2 cellular contexts compared by ENCODE assay signal in genomic region chr4:94508841-94509240, GRCh38.
TF ChIP-seq lines count a peak whose summit lies in the region.

No MANE protein-coding gene starts in this region.

TF ChIP-seq in A549, 52 proteins besides CTCF, POLR2A, EP300 and RAD21:
- no peak for TF ChIP-seq USF2 (IDR thresholded peaks at IDR 0.05)
- no peak for TF ChIP-seq PHF8 (IDR thresholded peaks at IDR 0.05; ENCODE audit: borderline replicate concordance, low read depth)
- no peak for TF ChIP-seq CHD2 (IDR thresholded peaks at IDR 0.05; ENCODE audit: low read length, partially characterized antibody)
- no peak for TF ChIP-seq ELK1 (IDR thresholded peaks at IDR 0.05; ENCODE audit: low read depth, low read length)
- no peak for TF ChIP-seq SMC3 (IDR thresholded peaks at IDR 0.05)
- no peak for TF ChIP-seq CBX2 (IDR thresholded peaks at IDR 0.05; ENCODE audit: borderline replicate concordance, low read depth)
- no peak for TF ChIP-seq JUNB (IDR thresholded peaks at IDR 0.05)
- TF ChIP-seq FOSL2 (IDR thresholded peaks at IDR 0.05): no peak
- no peak for TF ChIP-seq FOSL2 (CRISPR knock-in tag; IDR thresholded peaks at IDR 0.05)

TF ChIP-seq in SK-N-SH, 30 proteins besides CTCF, POLR2A, EP300 and RAD21:
- TF ChIP-seq USF2 (IDR thresholded peaks at IDR 0.05; ENCODE audit: borderline replicate concordance, low read depth, low read length) (no peak), POLR2AphosphoS5 (IDR thresholded peaks at IDR 0.05; ENCODE audit: low read depth, low read length) (no peak), TCF12 (IDR thresholded peaks at IDR 0.05) (no peak), RFX5 (IDR thresholded peaks at IDR 0.05; ENCODE audit: low read length) (no peak), FOSL2 (IDR thresholded peaks at IDR 0.05; ENCODE audit: borderline replicate concordance, low read depth) (no peak), NRF1 (IDR thresholded peaks at IDR 0.05; ENCODE audit: low read depth, low read length) (no peak), NFIC (IDR thresholded peaks at IDR 0.05; ENCODE audit: borderline replicate concordance) (no peak), SMC3 (IDR thresholded peaks at IDR 0.05; ENCODE audit: low read depth, low read length) (no peak), EZH2phosphoT487 (IDR thresholded peaks at IDR 0.05; ENCODE audit: borderline replicate concordance, low read depth) (no peak), MXI1 (IDR thresholded peaks at IDR 0.05; ENCODE audit: low read depth, low read length) (no peak), TAF1 (IDR thresholded peaks at IDR 0.05; ENCODE audit: borderline replicate concordance, low read depth, low read length) (no peak), FOXJ3 (CRISPR knock-in tag; IDR thresholded peaks at IDR 0.05) (no peak), JUND (IDR thresholded peaks at IDR 0.05) (no peak), IRF3 (IDR thresholded peaks at IDR 0.05; ENCODE audit: low read depth, low read length) (no peak), RXRA (IDR thresholded peaks at IDR 0.05; ENCODE audit: borderline replicate concordance, low read depth) (no peak), SIN3A (IDR thresholded peaks at IDR 0.05; ENCODE audit: borderline replicate concordance, low read depth, low read length) (no peak), CHD2 (IDR thresholded peaks at IDR 0.05; ENCODE audit: low read length, partially characterized antibody) (no peak)
